ENCODE assay signal across 9 cellular contexts in genomic region chr17:58337126-58337599, GRCh38. TPM values are rescaled to one million over a fixed set of nuclear protein-coding genes. Genes with fewer than 3 reads are reported as not detected.
DNase-seq lines count a peak whose midpoint lies in the region; ATAC-seq and TF ChIP-seq lines count a peak whose summit lies in the region.
"Had no signal": no experiment of that assay in that cellular context is flagged by ENCODE, and none has a peak within 500 bp of the region (broad histone marks: within the 10 kb centered on the region; RNA-seq: fewer than 3 reads in every experiment).

No MANE protein-coding gene starts in this region.

- H4K5ac ChIP-seq in mesendoderm (ENCODE audit: low read length): peak overlapping the region; percentile 5

- no peak for TF ChIP-seq POLR2A in tibial nerve (IDR thresholded peaks at IDR 0.05)

- no peak overlapping the region for H2BK5ac ChIP-seq in mesendoderm (ENCODE audit: low read length)

- H3K4me2 ChIP-seq in mesendoderm (ENCODE audit: low read length): no peak overlapping the region

- H4K8ac ChIP-seq in mesendoderm (ENCODE audit: low read depth, low read length): no peak overlapping the region

- H3K27ac ChIP-seq in mesendoderm (ENCODE audit: low read depth, low read length) (peak overlapping the region; percentile 88), tibial nerve (peak overlapping the region in 3 of 4 donors; percentile 77 to 89 (median 78))

- peaks cover 65% of the 10 kb centered on the region for H3K4me1 Mint-ChIP-seq in activated T-cell treated with anti-CD3 and anti-CD28 coated beads, Interleukin-2, amount 50 U/mL, for 4 hours (ENCODE audit: low read depth)

- WGBS in mesendoderm (ENCODE audit: extremely low coverage, insufficient coverage, low lambda C conversion rate): no CpG with 5 or more reads among the region's 7 CpGs
- 43 to 46% methylated on average over 6 to 7 of the region's 7 CpGs for WGBS in tibial nerve, 2 donors

- H3K36me3 Mint-ChIP-seq in activated T-cell treated with anti-CD3 and anti-CD28 coated beads, Interleukin-2, amount 50 U/mL, for 4 hours (ENCODE audit: insufficient read depth): peaks cover 14% of the 10 kb centered on the region

- no peak overlapping the region for H2AK5ac ChIP-seq in mesendoderm (ENCODE audit: low read length)

- H3K4me1 ChIP-seq in mesendoderm (ENCODE audit: control insufficient read depth, low read depth, low read length) (peaks cover 24% of the 10 kb centered on the region), tibial nerve (peaks cover 0 to 38% (median 17%) of the 10 kb centered on the region in 4 donors)

- no peak for ATAC-seq in activated CD4-positive, CD25-positive, alpha-beta regulatory T cell treated with anti-CD3 and anti-CD28 coated beads, Interleukin-2, amount 50 U/mL, for 24 hours
- no peak for ATAC-seq in activated T-cell treated with anti-CD3 and anti-CD28 coated beads, Interleukin-2, amount 50 U/mL, for 4 hours

- H3K9me3 ChIP-seq in tibial nerve: no peaks in the 10 kb centered on the region

- H3K4me3 Mint-ChIP-seq in activated T-cell treated with anti-CD3 and anti-CD28 coated beads, Interleukin-2, amount 50 U/mL, for 4 hours: peak overlapping the region; percentile 100

- H3K4me3 ChIP-seq in mesendoderm (ENCODE audit: low read length) (no peak overlapping the region), tibial nerve (peak overlapping the region in 1 of 4 donors; percentile 35)

- H3K79me1 ChIP-seq in mesendoderm (ENCODE audit: low read length): no peaks in the 10 kb centered on the region

- H3K27me3 ChIP-seq in mesendoderm (ENCODE audit: insufficient read depth, low read length, poor library complexity): no peaks in the 10 kb centered on the region
- H3K27me3 ChIP-seq in tibial nerve: peaks cover 0 to 9% of the 10 kb centered on the region in 2 donors

- H3K9ac ChIP-seq in mesendoderm (ENCODE audit: low read length): peak overlapping the region; percentile 71

- no peak overlapping the region for H3K23ac ChIP-seq in mesendoderm (ENCODE audit: low read length)

- peak overlapping the region; percentile 90 for H3K56ac ChIP-seq in mesendoderm (ENCODE audit: low read length)

- no peak for TF ChIP-seq EP300 in tibial nerve (IDR thresholded peaks at IDR 0.05)

- no peak overlapping the region for H3K4ac ChIP-seq in mesendoderm (ENCODE audit: low read depth, low read length)

- DNase-seq in activated CD4-positive, CD25-positive, alpha-beta regulatory T cell treated with anti-CD3 and anti-CD28 coated beads, Interleukin-2, amount 50 U/mL, for 72 hours: peak; percentile 55
- peak; percentile 40 for DNase-seq in activated T-cell treated with anti-CD3 and anti-CD28 coated beads, Interleukin-2, amount 50 U/mL, for 4 hours
- DNase-seq in mesendoderm (peak; percentile 70), tibial nerve (ENCODE audit: low spot score in 2 of 2) (no peak), NCI-H226 (no peak), anterior cingulate cortex (lab: John Stamatoyannopoulos, UW) (no peak), COR-L47 (lab: John Stamatoyannopoulos, UW) (no peak)

- H2BK120ac ChIP-seq in mesendoderm (ENCODE audit: low read depth, low read length): no peak overlapping the region

- H3K9me3 Mint-ChIP-seq in activated T-cell treated with anti-CD3 and anti-CD28 coated beads, Interleukin-2, amount 50 U/mL, for 4 hours: no peaks in the 10 kb centered on the region

- no peaks in the 10 kb centered on the region for H3K27me3 Mint-ChIP-seq in activated T-cell treated with anti-CD3 and anti-CD28 coated beads, Interleukin-2, amount 50 U/mL, for 4 hours (ENCODE audit: low read depth)

- H3K79me2 ChIP-seq in mesendoderm (ENCODE audit: control insufficient read depth, insufficient read depth, low read length): no peaks in the 10 kb centered on the region

- TF ChIP-seq CTCF in tibial nerve (IDR thresholded peaks at IDR 0.05): no peak

- peak overlapping the region; percentile 91 for H3K18ac ChIP-seq in mesendoderm (ENCODE audit: low read length)

- H3K36me3 ChIP-seq in mesendoderm (ENCODE audit: control insufficient read depth, insufficient read depth, low read length): no peaks in the 10 kb centered on the region
- H3K36me3 ChIP-seq in tibial nerve: no peaks in the 10 kb centered on the region

- H2BK15ac ChIP-seq in mesendoderm (replicated peaks; ENCODE audit: low read depth): no peak overlapping the region

RNA-seq across cellular contexts. Expression of gene TSPOAP1, which starts 8.6 kb away (rescaled TPM):
- 10 to 100 TPM; 38.6 to 49.6 (median 43.2) TPM for total RNA-seq in activated T-cell treated with anti-CD3 and anti-CD28 coated beads, Interleukin-2, amount 50 U/mL, for 4 hours
- polyA plus RNA-seq in mesendoderm (2013, experiment 1 of 2): 0.93 TPM
- polyA plus RNA-seq in mesendoderm (2013, experiment 2 of 2): 0.78 TPM
- total RNA-seq in tibial nerve: 10 to 100 TPM; 11.4 to 16.3 (median 13.0) TPM
- total RNA-seq: NCI-H460 had no signal

RNA-seq across cellular contexts. Expression of gene SUPT4H1, which starts 14.8 kb away (rescaled TPM):
- total RNA-seq in activated T-cell treated with anti-CD3 and anti-CD28 coated beads, Interleukin-2, amount 50 U/mL, for 4 hours: 100 to 1,000 TPM; 144 to 154 (median 152) TPM
- polyA plus RNA-seq in mesendoderm (2013, experiment 1 of 2): 97.5 TPM
- 99.4 TPM for polyA plus RNA-seq in mesendoderm (2013, experiment 2 of 2)
- total RNA-seq in tibial nerve: 10 to 100 TPM; 34.5 to 38.0 (median 35.2) TPM

RNA-seq across cellular contexts. Expression of gene MPO, which starts 56.4 kb away (rescaled TPM):
- not detected for total RNA-seq in activated T-cell treated with anti-CD3 and anti-CD28 coated beads, Interleukin-2, amount 50 U/mL, for 4 hours
- polyA plus RNA-seq in mesendoderm (2013, experiment 1 of 2): 0.03 TPM
- polyA plus RNA-seq in mesendoderm (2013, experiment 2 of 2): 0.08 TPM
- total RNA-seq in tibial nerve: not detected
- total RNA-seq: NCI-H460 had no signal

Comparison
In these comparisons a context has a peak if more than half of its experiments do, and no peak if none do; other contexts are left out.
1. DNase-seq: peak in activated CD4-positive, CD25-positive, alpha-beta regulatory T cell treated with anti-CD3 and anti-CD28 coated beads, Interleukin-2, amount 50 U/mL, for 72 hours (single experiment), activated T-cell treated with anti-CD3 and anti-CD28 coated beads, Interleukin-2, amount 50 U/mL, for 4 hours (single experiment) and mesendoderm (single experiment); none in tibial nerve (0 of 2), NCI-H226 (single experiment), anterior cingulate cortex (0 of 58) and COR-L47 (single experiment).